30 cellular contexts compared by ENCODE assay signal in genomic region chrX:15894724-15895123, GRCh38.
"Had no signal": no experiment of that assay in that cellular context is flagged by ENCODE, and none has a peak within 500 bp of the region (broad histone marks: within the 10 kb centered on the region; RNA-seq: fewer than 3 reads in every experiment).

No MANE protein-coding gene starts in this region.

- H3K36me3 Mint-ChIP-seq: immature natural killer cell; stimulated activated effector memory CD8-positive, alpha-beta T cell treated with anti-CD3 and anti-CD28 coated beads, Interleukin-12 subunit alpha, Interleukin-12 subunit beta, amount 100 ng/mL, for 72 hours had no signal

- H3K9me3 ChIP-seq: left lung, lower lobe of right lung, pancreas, prostate gland, sigmoid colon, stomach, testis, thyroid gland, transverse colon, upper lobe of left lung, vagina had no signal

- H3K4me3 ChIP-seq: left lung, lower lobe of right lung, pancreas, prostate gland, sigmoid colon, spleen, stomach, testis, thyroid gland, transverse colon, upper lobe of left lung, vagina had no signal

- H3K27me3 ChIP-seq: left lung, pancreas, sigmoid colon, stomach, testis, thyroid gland, transverse colon, upper lobe of left lung, vagina had no signal

- H3K4me1 ChIP-seq: left lung, lower lobe of right lung, pancreas, prostate gland, sigmoid colon, spleen, stomach, testis, thyroid gland, transverse colon, upper lobe of left lung, vagina had no signal

- H3K4me3 Mint-ChIP-seq: immature natural killer cell; naive thymus-derived CD8-positive, alpha-beta T cell; nephron; neural crest cell; stimulated activated effector memory CD8-positive, alpha-beta T cell treated with anti-CD3 and anti-CD28 coated beads, Interleukin-12 subunit alpha, Interleukin-12 subunit beta, amount 100 ng/mL, for 72 hours had no signal

- H3K36me3 ChIP-seq: left lung, lower lobe of right lung, pancreas, prostate gland, sigmoid colon, spleen, stomach, thyroid gland, transverse colon, upper lobe of left lung, vagina had no signal

- DNase-seq: hypothalamus; immature natural killer cell; kidney; left colon; left lung; lower lobe of right lung; mammary epithelial cell; mesenchymal stem cell; naive thymus-derived CD8-positive, alpha-beta T cell; nucleus accumbens; pancreas; posterior cingulate gyrus; retina; right cardiac atrium; sigmoid colon; small intestine; spleen; stimulated activated CD4-positive, alpha-beta T cell treated with anti-CD3 and anti-CD28 coated beads, Interleukin-4, amount 100 ng/mL, for 24 hours; stimulated activated naive CD4-positive, alpha-beta T cell treated with Interleukin-2 at 50 U/mL for 16 hours; stomach; testis; thyroid gland; transverse colon; upper lobe of left lung had no signal

- ATAC-seq: left colon; left lung; lower lobe of right lung; naive thymus-derived CD8-positive, alpha-beta T cell; pancreas; right cardiac atrium; stimulated activated effector memory CD8-positive, alpha-beta T cell treated with anti-CD3 and anti-CD28 coated beads, Interleukin-12 subunit alpha, Interleukin-12 subunit beta, amount 100 ng/mL, for 72 hours had no signal

- H3K27ac ChIP-seq: left lung, lower lobe of right lung, pancreas, prostate gland, sigmoid colon, spleen, stomach, testis, thyroid gland, transverse colon, upper lobe of left lung, vagina had no signal

- FAIRE-seq: islet of Langerhans, kidney, pancreas, small intestine had no signal

- H3K9me3 Mint-ChIP-seq: immature natural killer cell had no signal

- H3K27ac Mint-ChIP-seq: immature natural killer cell; naive thymus-derived CD8-positive, alpha-beta T cell; nephron; stimulated activated effector memory CD8-positive, alpha-beta T cell treated with anti-CD3 and anti-CD28 coated beads, Interleukin-12 subunit alpha, Interleukin-12 subunit beta, amount 100 ng/mL, for 72 hours had no signal

- H3K4me1 Mint-ChIP-seq: immature natural killer cell; naive thymus-derived CD8-positive, alpha-beta T cell; nephron; stimulated activated effector memory CD8-positive, alpha-beta T cell treated with anti-CD3 and anti-CD28 coated beads, Interleukin-12 subunit alpha, Interleukin-12 subunit beta, amount 100 ng/mL, for 72 hours had no signal
